1 cellular context compared by ENCODE assay signal in the genomic region with DNA sequence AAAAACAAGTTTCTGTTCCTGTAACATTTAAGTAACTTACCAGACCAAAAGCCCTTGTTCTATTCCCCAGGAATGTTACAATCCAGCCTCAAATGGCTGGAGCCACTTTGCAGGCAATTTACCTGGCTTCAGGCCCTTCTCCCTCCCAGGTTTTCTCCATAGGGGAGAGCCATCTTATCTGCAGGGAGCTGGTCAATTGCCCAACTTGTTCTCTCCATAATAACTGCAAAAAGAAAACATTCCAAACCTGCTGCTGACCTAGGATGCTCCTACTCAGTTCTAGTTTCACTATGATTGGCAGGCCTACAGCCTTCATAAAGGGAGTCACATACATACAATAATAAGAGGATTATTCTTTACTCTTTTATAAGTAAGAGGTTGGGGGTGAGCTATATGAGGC.
TF ChIP-seq lines count a peak whose summit lies in the region.

No MANE protein-coding gene starts in this region.

TF ChIP-seq in H1, 55 proteins besides CTCF, POLR2A, EP300 and RAD21 (continued from another document):
- TF ChIP-seq, protein P1, sequence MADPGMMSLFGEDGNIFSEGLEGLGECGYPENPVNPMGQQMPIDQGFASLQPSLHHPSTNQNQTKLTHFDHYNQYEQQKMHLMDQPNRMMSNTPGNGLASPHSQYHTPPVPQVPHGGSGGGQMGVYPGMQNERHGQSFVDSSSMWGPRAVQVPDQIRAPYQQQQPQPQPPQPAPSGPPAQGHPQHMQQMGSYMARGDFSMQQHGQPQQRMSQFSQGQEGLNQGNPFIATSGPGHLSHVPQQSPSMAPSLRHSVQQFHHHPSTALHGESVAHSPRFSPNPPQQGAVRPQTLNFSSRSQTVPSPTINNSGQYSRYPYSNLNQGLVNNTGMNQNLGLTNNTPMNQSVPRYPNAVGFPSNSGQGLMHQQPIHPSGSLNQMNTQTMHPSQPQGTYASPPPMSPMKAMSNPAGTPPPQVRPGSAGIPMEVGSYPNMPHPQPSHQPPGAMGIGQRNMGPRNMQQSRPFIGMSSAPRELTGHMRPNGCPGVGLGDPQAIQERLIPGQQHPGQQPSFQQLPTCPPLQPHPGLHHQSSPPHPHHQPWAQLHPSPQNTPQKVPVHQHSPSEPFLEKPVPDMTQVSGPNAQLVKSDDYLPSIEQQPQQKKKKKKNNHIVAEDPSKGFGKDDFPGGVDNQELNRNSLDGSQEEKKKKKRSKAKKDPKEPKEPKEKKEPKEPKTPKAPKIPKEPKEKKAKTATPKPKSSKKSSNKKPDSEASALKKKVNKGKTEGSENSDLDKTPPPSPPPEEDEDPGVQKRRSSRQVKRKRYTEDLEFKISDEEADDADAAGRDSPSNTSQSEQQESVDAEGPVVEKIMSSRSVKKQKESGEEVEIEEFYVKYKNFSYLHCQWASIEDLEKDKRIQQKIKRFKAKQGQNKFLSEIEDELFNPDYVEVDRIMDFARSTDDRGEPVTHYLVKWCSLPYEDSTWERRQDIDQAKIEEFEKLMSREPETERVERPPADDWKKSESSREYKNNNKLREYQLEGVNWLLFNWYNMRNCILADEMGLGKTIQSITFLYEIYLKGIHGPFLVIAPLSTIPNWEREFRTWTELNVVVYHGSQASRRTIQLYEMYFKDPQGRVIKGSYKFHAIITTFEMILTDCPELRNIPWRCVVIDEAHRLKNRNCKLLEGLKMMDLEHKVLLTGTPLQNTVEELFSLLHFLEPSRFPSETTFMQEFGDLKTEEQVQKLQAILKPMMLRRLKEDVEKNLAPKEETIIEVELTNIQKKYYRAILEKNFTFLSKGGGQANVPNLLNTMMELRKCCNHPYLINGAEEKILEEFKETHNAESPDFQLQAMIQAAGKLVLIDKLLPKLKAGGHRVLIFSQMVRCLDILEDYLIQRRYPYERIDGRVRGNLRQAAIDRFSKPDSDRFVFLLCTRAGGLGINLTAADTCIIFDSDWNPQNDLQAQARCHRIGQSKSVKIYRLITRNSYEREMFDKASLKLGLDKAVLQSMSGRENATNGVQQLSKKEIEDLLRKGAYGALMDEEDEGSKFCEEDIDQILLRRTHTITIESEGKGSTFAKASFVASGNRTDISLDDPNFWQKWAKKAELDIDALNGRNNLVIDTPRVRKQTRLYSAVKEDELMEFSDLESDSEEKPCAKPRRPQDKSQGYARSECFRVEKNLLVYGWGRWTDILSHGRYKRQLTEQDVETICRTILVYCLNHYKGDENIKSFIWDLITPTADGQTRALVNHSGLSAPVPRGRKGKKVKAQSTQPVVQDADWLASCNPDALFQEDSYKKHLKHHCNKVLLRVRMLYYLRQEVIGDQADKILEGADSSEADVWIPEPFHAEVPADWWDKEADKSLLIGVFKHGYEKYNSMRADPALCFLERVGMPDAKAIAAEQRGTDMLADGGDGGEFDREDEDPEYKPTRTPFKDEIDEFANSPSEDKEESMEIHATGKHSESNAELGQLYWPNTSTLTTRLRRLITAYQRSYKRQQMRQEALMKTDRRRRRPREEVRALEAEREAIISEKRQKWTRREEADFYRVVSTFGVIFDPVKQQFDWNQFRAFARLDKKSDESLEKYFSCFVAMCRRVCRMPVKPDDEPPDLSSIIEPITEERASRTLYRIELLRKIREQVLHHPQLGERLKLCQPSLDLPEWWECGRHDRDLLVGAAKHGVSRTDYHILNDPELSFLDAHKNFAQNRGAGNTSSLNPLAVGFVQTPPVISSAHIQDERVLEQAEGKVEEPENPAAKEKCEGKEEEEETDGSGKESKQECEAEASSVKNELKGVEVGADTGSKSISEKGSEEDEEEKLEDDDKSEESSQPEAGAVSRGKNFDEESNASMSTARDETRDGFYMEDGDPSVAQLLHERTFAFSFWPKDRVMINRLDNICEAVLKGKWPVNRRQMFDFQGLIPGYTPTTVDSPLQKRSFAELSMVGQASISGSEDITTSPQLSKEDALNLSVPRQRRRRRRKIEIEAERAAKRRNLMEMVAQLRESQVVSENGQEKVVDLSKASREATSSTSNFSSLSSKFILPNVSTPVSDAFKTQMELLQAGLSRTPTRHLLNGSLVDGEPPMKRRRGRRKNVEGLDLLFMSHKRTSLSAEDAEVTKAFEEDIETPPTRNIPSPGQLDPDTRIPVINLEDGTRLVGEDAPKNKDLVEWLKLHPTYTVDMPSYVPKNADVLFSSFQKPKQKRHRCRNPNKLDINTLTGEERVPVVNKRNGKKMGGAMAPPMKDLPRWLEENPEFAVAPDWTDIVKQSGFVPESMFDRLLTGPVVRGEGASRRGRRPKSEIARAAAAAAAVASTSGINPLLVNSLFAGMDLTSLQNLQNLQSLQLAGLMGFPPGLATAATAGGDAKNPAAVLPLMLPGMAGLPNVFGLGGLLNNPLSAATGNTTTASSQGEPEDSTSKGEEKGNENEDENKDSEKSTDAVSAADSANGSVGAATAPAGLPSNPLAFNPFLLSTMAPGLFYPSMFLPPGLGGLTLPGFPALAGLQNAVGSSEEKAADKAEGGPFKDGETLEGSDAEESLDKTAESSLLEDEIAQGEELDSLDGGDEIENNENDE (IDR thresholded peaks at IDR 0.05; ENCODE audit: insufficient replicate concordance, low read length), result no peak
- no peak for TF ChIP-seq TAF1 (IDR thresholded peaks at IDR 0.05; ENCODE audit: low read depth, low read length)
- TF ChIP-seq JUND (IDR thresholded peaks at IDR 0.05; ENCODE audit: low read length), result no peak
- TF ChIP-seq KDM4A (IDR thresholded peaks at IDR 0.05; ENCODE audit: low read depth, low read length, severe bottlenecking), result no peak
- no peak for TF ChIP-seq NANOG (IDR thresholded peaks at IDR 0.05; ENCODE audit: insufficient read depth, low read depth, low read length, poor library complexity, severe bottlenecking)
- TF ChIP-seq TCF12 (IDR thresholded peaks at IDR 0.05; ENCODE audit: low read depth, low read length), result no peak
